ENCODE assay signal across 16 cellular contexts in the genomic region with DNA sequence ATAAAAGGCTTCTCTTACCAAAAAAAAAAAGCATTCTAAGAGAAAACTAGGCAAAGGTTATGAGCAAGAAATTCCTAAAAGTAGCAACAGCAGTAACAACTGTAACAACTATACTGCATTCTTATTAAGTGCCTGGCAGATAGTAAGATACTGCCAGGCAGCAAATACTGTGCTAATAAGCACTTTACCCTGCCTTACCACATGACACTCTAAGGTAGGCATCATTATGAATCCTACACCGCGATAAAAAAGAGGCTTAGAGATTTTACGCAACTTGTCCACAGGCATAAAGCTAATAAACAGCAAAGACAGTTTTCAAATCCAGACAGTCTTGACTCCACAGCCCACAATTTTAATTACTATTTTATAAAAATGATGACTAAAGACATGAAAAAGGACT.
DNase-seq lines count a peak whose midpoint lies in the region; ATAC-seq and TF ChIP-seq lines count a peak whose summit lies in the region.
"Had no signal": no experiment of that assay in that cellular context is flagged by ENCODE, and none has a peak within 500 bp of the region (broad histone marks: within the 10 kb centered on the region; RNA-seq: fewer than 3 reads in every experiment).

No MANE protein-coding gene starts in this region.

- H3K27me3 ChIP-seq in right atrium auricular region (no peaks in the 10 kb centered on the region), right cardiac atrium (ENCODE audit: control insufficient read depth, insufficient read depth) (no peaks in the 10 kb centered on the region), mesenchymal stem cell (ENCODE audit: control insufficient read depth in 1 of 2, insufficient read depth in 1 of 2, low read length in 2 of 2) (no peaks in the 10 kb centered on the region), upper lobe of right lung (no peaks in the 10 kb centered on the region), endodermal cell (ENCODE audit: control insufficient read depth, insufficient read depth, low read length, poor library complexity, severe bottlenecking) (no peaks in the 10 kb centered on the region), gastroesophageal sphincter (no peaks in the 10 kb centered on the region)
- H3K27me3 ChIP-seq: Peyer's patch had no signal

- H3K9me3 ChIP-seq in right atrium auricular region (no peaks in the 10 kb centered on the region), right cardiac atrium (ENCODE audit: control insufficient read depth, low read length) (no peaks in the 10 kb centered on the region), mesenchymal stem cell (ENCODE audit: control insufficient read depth, low read length) (no peaks in the 10 kb centered on the region), upper lobe of right lung (no peaks in the 10 kb centered on the region), endodermal cell (ENCODE audit: control insufficient read depth, low read length) (no peaks in the 10 kb centered on the region), gastroesophageal sphincter (no peaks in the 10 kb centered on the region)
- H3K9me3 ChIP-seq: HAP-1, Peyer's patch had no signal

- no peak overlapping the region for H4K91ac ChIP-seq in mesenchymal stem cell (ENCODE audit: low read length)

- no peak for TF ChIP-seq POLR2A in gastroesophageal sphincter (IDR thresholded peaks at IDR 0.05)

- H3K27ac Mint-ChIP-seq in activated naive CD8-positive, alpha-beta T cell = peak overlapping the region; percentile 58
- no peak overlapping the region for H3K27ac Mint-ChIP-seq in endodermal cell

- H3K36me3 Mint-ChIP-seq in activated naive CD8-positive, alpha-beta T cell = peaks cover 5% of the 10 kb centered on the region
- H3K36me3 Mint-ChIP-seq in endodermal cell (ENCODE audit: low read depth) = peaks cover 6% of the 10 kb centered on the region

- 88% methylated on average over 3 of the region's 3 CpGs for WGBS in right cardiac atrium
- WGBS in mesenchymal stem cell = 100% methylated on average over 3 of the region's 3 CpGs
- 94 to 100% methylated on average over 3 of the region's 3 CpGs for WGBS in endodermal cell (ENCODE audit: insufficient coverage in 1 of 2, insufficient read length in 1 of 2), 2 experiments
- 94 to 100% methylated on average over 3 of the region's 3 CpGs for WGBS in gastroesophageal sphincter (ENCODE audit: low coverage in 1 of 2), 2 donors

- no peak overlapping the region for H2AK5ac ChIP-seq in mesenchymal stem cell (ENCODE audit: low read length, severe bottlenecking)

- H2BK12ac ChIP-seq in mesenchymal stem cell (ENCODE audit: low read length in 2 of 2) = no peak overlapping the region

- H3K27ac ChIP-seq in right atrium auricular region = peak overlapping the region; percentile 3 to 34
- no peak overlapping the region for H3K27ac ChIP-seq in right cardiac atrium (ENCODE audit: low read length)
- no peak overlapping the region for H3K27ac ChIP-seq in mesenchymal stem cell (ENCODE audit: low read length, poor library complexity, severe bottlenecking)
- H3K27ac ChIP-seq in upper lobe of right lung = no peak overlapping the region
- H3K27ac ChIP-seq in endodermal cell (ENCODE audit: low read depth, low read length) = no peak overlapping the region
- H3K27ac ChIP-seq in gastroesophageal sphincter = peak overlapping the region in 1 of 4 donors; percentile 44

- no peak for ATAC-seq in right cardiac atrium
- no peak for ATAC-seq in upper lobe of right lung
- ATAC-seq in gastroesophageal sphincter = no peak
- ATAC-seq: esophagus mucosa had no signal

- H2AFZ ChIP-seq in mesenchymal stem cell (ENCODE audit: low read depth, low read length) = no peak overlapping the region

- no peak overlapping the region for H2BK5ac ChIP-seq in mesenchymal stem cell (ENCODE audit: low read depth, low read length, poor library complexity, severe bottlenecking)

- no peak for TF ChIP-seq EP300 in gastroesophageal sphincter (IDR thresholded peaks at IDR 0.05)

- H3K4me3 ChIP-seq in right atrium auricular region = peak overlapping the region in 1 of 2 donors; percentile 1
- H3K4me3 ChIP-seq in right cardiac atrium (ENCODE audit: low read length) = no peak overlapping the region
- peak overlapping the region in 1 of 2 experiments; percentile 63 for H3K4me3 ChIP-seq in mesenchymal stem cell (ENCODE audit: insufficient read depth in 1 of 2, low read depth in 1 of 2, low read length in 2 of 2)
- peak overlapping the region; percentile 5 for H3K4me3 ChIP-seq in upper lobe of right lung
- H3K4me3 ChIP-seq in endodermal cell (ENCODE audit: low read length) = no peak overlapping the region
- H3K4me3 ChIP-seq in gastroesophageal sphincter = no peak overlapping the region
- H3K4me3 ChIP-seq: HAP-1, Peyer's patch had no signal

- H3K9ac ChIP-seq in mesenchymal stem cell (ENCODE audit: low read length) = peak overlapping the region; percentile 84
- no peak overlapping the region for H3K9ac ChIP-seq in endodermal cell (ENCODE audit: extremely low read depth, low read length, poor library complexity, severe bottlenecking)

- no peak overlapping the region for H3K4me2 ChIP-seq in mesenchymal stem cell (ENCODE audit: low read length, poor library complexity, severe bottlenecking)

- H3K23ac ChIP-seq in mesenchymal stem cell (ENCODE audit: low read length in 2 of 2) = no peak overlapping the region

- peaks cover 21% of the 10 kb centered on the region for H3K79me1 ChIP-seq in mesenchymal stem cell (replicated peaks; ENCODE audit: low read length, poor library complexity, severe bottlenecking)

- peaks cover 0 to 13% of the 10 kb centered on the region in 2 donors for H3K4me1 ChIP-seq in right atrium auricular region
- H3K4me1 ChIP-seq in right cardiac atrium (ENCODE audit: control insufficient read depth, insufficient read depth, low read length) = no peaks in the 10 kb centered on the region
- no peaks in the 10 kb centered on the region for H3K4me1 ChIP-seq in mesenchymal stem cell (ENCODE audit: control insufficient read depth, insufficient read depth, low read depth, low read length)
- H3K4me1 ChIP-seq in upper lobe of right lung = peaks cover 15% of the 10 kb centered on the region
- no peaks in the 10 kb centered on the region for H3K4me1 ChIP-seq in endodermal cell (ENCODE audit: control insufficient read depth, insufficient read depth, low read length)
- H3K4me1 ChIP-seq in gastroesophageal sphincter = peaks cover 0 to 14% (median 0%) of the 10 kb centered on the region in 3 donors

- TF ChIP-seq CTCF in right atrium auricular region (IDR thresholded peaks at IDR 0.05) = no peak
- no peak for TF ChIP-seq CTCF in upper lobe of right lung (IDR thresholded peaks at IDR 0.05)
- no peak for TF ChIP-seq CTCF in endodermal cell (conservative IDR thresholded peaks at IDR 0.05)
- TF ChIP-seq CTCF in gastroesophageal sphincter (IDR thresholded peaks at IDR 0.05) = no peak

- DNase-seq in right atrium auricular region (ENCODE audit: low spot score) (no peak), right cardiac atrium (no peak), mesenchymal stem cell (no peak), upper lobe of right lung (no peak), pons (ENCODE audit: low spot score) (no peak), endodermal cell (no peak)
- DNase-seq: activated CD4-positive, alpha-beta T cell treated with anti-CD3 and anti-CD28 coated beads, Interleukin-2, amount 50 U/mL, for 4 hours; activated naive CD4-positive, alpha-beta T cell; EL; NCI-H345; Peyer's patch; T1000 had no signal

- H4K8ac ChIP-seq in mesenchymal stem cell (ENCODE audit: low read length) = no peak overlapping the region

- no peak overlapping the region for H2BK120ac ChIP-seq in mesenchymal stem cell (ENCODE audit: low read depth, low read length)

- intact Hi-C loops in right cardiac atrium (cut with DNase I) (loop anchor here in 1 of 4 donors (10.0 kb wide), 1 partner anchor 87 kb away; a partner anchor contains a TSS), upper lobe of right lung (cut with DNase I) (no loop called here)

- H3K27me3 Mint-ChIP-seq in activated naive CD8-positive, alpha-beta T cell = no peaks in the 10 kb centered on the region
- H3K27me3 Mint-ChIP-seq in endodermal cell (ENCODE audit: insufficient read depth) = no peaks in the 10 kb centered on the region

- H3K18ac ChIP-seq in mesenchymal stem cell (ENCODE audit: low read depth in 1 of 2, low read length in 2 of 2) = no peak overlapping the region

- H3K9me3 Mint-ChIP-seq in activated naive CD8-positive, alpha-beta T cell (ENCODE audit: low read depth) = no peaks in the 10 kb centered on the region
- H3K9me3 Mint-ChIP-seq in endodermal cell = no peaks in the 10 kb centered on the region

- no peak overlapping the region for H3K14ac ChIP-seq in mesenchymal stem cell (ENCODE audit: low read length in 2 of 2)

- no peak overlapping the region for H2BK15ac ChIP-seq in mesenchymal stem cell (ENCODE audit: low read depth, poor library complexity, severe bottlenecking)

- peak overlapping the region; percentile 70 for H3K4me3 Mint-ChIP-seq in activated naive CD8-positive, alpha-beta T cell
- H3K4me3 Mint-ChIP-seq in endodermal cell = no peak overlapping the region

- H3K4ac ChIP-seq in mesenchymal stem cell (ENCODE audit: low read depth in 1 of 2, low read length in 2 of 2) = no peak overlapping the region

- H3K4me1 Mint-ChIP-seq in activated naive CD8-positive, alpha-beta T cell (ENCODE audit: low read depth) = peaks cover 33% of the 10 kb centered on the region
- peaks cover 5% of the 10 kb centered on the region for H3K4me1 Mint-ChIP-seq in endodermal cell

- H3K36me3 ChIP-seq in right atrium auricular region = no peaks in the 10 kb centered on the region
- H3K36me3 ChIP-seq in mesenchymal stem cell (ENCODE audit: control insufficient read depth in 1 of 2, insufficient read depth in 2 of 2, low read depth in 1 of 2, low read length in 2 of 2) = peaks cover 0 to 2% of the 10 kb centered on the region in 2 experiments
- no peaks in the 10 kb centered on the region for H3K36me3 ChIP-seq in upper lobe of right lung
- H3K36me3 ChIP-seq in endodermal cell (ENCODE audit: control insufficient read depth, insufficient read depth, low read length) = peaks cover 14% of the 10 kb centered on the region
- no peaks in the 10 kb centered on the region for H3K36me3 ChIP-seq in gastroesophageal sphincter
- H3K36me3 ChIP-seq: HAP-1 had no signal

Comparison
In these comparisons a context has a peak if more than half of its experiments do, and no peak if none do; other contexts are left out.
1. H3K27ac ChIP-seq: peak in right atrium auricular region (2 of 2); none in right cardiac atrium (single experiment), mesenchymal stem cell (single experiment), upper lobe of right lung (single experiment) and endodermal cell (single experiment).